In the genomic region with DNA sequence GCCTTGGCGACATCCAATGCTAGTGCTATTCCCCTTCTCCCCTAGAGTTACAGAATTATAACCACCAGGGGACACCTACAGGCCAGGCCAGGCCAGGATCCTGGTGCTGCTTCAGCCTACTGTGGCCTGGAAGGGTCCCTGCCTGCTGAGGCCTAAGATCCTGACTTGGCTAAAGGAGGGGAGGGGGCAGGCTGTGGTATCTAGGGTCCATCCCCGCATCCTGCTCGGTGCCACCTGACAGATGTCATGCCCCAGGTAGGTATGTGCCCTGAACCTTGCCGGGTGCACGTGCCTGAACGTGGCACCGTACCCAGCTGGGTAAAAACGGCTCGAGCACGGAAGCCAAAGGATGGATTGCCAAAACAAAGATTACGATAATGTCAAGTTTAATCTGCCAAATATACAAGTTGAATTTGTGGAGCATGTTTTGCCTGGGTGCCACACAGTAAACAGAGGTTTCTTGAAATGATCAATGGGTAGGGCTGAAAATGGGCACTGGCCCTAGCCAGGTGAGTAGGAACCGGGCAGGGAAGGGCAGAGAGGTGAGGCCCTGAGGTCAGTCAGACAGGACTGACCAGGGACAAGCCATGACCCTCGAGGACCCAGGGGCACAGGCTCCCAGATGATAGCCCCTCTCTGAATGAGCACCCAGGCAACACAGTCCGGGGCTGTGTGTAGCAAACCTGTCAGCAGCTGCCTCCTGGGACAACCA, we compare ENCODE assay signal across 1 cellular context.
A peak's percentile ranks its signal among the peaks of the same experiment; 100 is the strongest.
TF ChIP-seq lines count a peak whose summit lies in the region.

No MANE protein-coding gene starts in this region.

TF ChIP-seq in GM12878, 131 proteins besides CTCF, POLR2A, EP300 and RAD21:
- TF ChIP-seq, protein P1, sequence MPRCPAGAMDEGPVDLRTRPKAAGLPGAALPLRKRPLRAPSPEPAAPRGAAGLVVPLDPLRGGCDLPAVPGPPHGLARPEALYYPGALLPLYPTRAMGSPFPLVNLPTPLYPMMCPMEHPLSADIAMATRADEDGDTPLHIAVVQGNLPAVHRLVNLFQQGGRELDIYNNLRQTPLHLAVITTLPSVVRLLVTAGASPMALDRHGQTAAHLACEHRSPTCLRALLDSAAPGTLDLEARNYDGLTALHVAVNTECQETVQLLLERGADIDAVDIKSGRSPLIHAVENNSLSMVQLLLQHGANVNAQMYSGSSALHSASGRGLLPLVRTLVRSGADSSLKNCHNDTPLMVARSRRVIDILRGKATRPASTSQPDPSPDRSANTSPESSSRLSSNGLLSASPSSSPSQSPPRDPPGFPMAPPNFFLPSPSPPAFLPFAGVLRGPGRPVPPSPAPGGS (IDR thresholded peaks at IDR 0.05; ENCODE audit: borderline replicate concordance, insufficient read depth, low read depth, low read length, poor library complexity, severe bottlenecking) = peak; percentile 18
- TF ChIP-seq CBX5 (IDR thresholded peaks at IDR 0.05; ENCODE audit: low read depth) (no peak), BHLHE40 (IDR thresholded peaks at IDR 0.05; ENCODE audit: borderline replicate concordance in 1 of 2, low read depth in 2 of 2, low read length in 1 of 2) (no peak), JUND (IDR thresholded peaks at IDR 0.05; ENCODE audit: low read depth, low read length) (no peak), PML (IDR thresholded peaks at IDR 0.05; ENCODE audit: low read length) (0 out of 2 replicates have a peak, but pooled peaks have one; percentile 9), POLR2AphosphoS2 (IDR thresholded peaks at IDR 0.05; ENCODE audit: low read depth, low read length) (0 out of 2 replicates have a peak, but pooled peaks have one; percentile 16), SKIL (IDR thresholded peaks at IDR 0.05; ENCODE audit: low read depth, poor library complexity, severe bottlenecking) (no peak)
- TF ChIP-seq, protein P2, sequence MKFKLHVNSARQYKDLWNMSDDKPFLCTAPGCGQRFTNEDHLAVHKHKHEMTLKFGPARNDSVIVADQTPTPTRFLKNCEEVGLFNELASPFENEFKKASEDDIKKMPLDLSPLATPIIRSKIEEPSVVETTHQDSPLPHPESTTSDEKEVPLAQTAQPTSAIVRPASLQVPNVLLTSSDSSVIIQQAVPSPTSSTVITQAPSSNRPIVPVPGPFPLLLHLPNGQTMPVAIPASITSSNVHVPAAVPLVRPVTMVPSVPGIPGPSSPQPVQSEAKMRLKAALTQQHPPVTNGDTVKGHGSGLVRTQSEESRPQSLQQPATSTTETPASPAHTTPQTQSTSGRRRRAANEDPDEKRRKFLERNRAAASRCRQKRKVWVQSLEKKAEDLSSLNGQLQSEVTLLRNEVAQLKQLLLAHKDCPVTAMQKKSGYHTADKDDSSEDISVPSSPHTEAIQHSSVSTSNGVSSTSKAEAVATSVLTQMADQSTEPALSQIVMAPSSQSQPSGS (IDR thresholded peaks at IDR 0.05; ENCODE audit: low read length) = 0 out of 2 replicates have a peak, but pooled peaks have one; percentile 12
TF ChIP-seq in GM12878: peak in this region for 4.
